In genomic region chr9:77663754-77664153, GRCh38 we compare ENCODE assay signal across 2 cellular contexts.
TF ChIP-seq lines count a peak whose summit lies in the region.

No MANE protein-coding gene starts in this region.

TF ChIP-seq in HEK293, 187 proteins besides CTCF, POLR2A, EP300 and RAD21:
- TF ChIP-seq IKZF3 (tag by site-specific recombination; IDR thresholded peaks at IDR 0.05) (no peak), FEZF1 (tag by site-specific recombination; IDR thresholded peaks at IDR 0.05) (peak; percentile 90), ZEB2 (tag by site-specific recombination; IDR thresholded peaks at IDR 0.05) (peak; percentile 44; the same call in 1 of the 2 replicates), ZNF843 (tag by site-specific recombination; IDR thresholded peaks at IDR 0.05) (peak; percentile 55), ZNF664 (tag by site-specific recombination; IDR thresholded peaks at IDR 0.05) (0 out of 2 replicates have a peak, but pooled peaks have one; percentile 26), ZNF629 (tag by site-specific recombination; IDR thresholded peaks at IDR 0.05) (peak; percentile 42; the same call in 1 of the 2 replicates), BCL11B (tag by site-specific recombination; IDR thresholded peaks at IDR 0.05; ENCODE audit: low read depth) (no peak), ZNF473 (tag by site-specific recombination; IDR thresholded peaks at IDR 0.05) (no peak), ZBTB21 (tag by site-specific recombination; IDR thresholded peaks at IDR 0.05) (no peak), ZNF350 (tag by site-specific recombination; IDR thresholded peaks at IDR 0.05) (no peak), ATF2 (tag by site-specific recombination; IDR thresholded peaks at IDR 0.05; ENCODE audit: low read depth) (peak; percentile 85)

TF ChIP-seq in SK-N-SH, 30 proteins besides CTCF, POLR2A, EP300 and RAD21:
- no peak for TF ChIP-seq RFX5 (IDR thresholded peaks at IDR 0.05; ENCODE audit: low read length)
- no peak for TF ChIP-seq FOXJ3 (CRISPR knock-in tag; IDR thresholded peaks at IDR 0.05)
- TF ChIP-seq SMC3 (IDR thresholded peaks at IDR 0.05; ENCODE audit: low read depth, low read length) = no peak
- no peak for TF ChIP-seq ELF1 (IDR thresholded peaks at IDR 0.05)
- no peak for TF ChIP-seq GATA2 (CRISPR knock-in tag; IDR thresholded peaks at IDR 0.05)
- TF ChIP-seq NFIC (IDR thresholded peaks at IDR 0.05; ENCODE audit: borderline replicate concordance) = peak; percentile 29; the same call in 1 of the 2 replicates
- no peak for TF ChIP-seq RXRA (IDR thresholded peaks at IDR 0.05; ENCODE audit: borderline replicate concordance, low read depth)
- no peak for TF ChIP-seq TCF12 (IDR thresholded peaks at IDR 0.05)
- no peak for TF ChIP-seq NRF1 (IDR thresholded peaks at IDR 0.05; ENCODE audit: low read depth, low read length)
- no peak for TF ChIP-seq SIN3A (IDR thresholded peaks at IDR 0.05; ENCODE audit: borderline replicate concordance, low read depth, low read length)
- no peak for TF ChIP-seq TAF1 (IDR thresholded peaks at IDR 0.05; ENCODE audit: borderline replicate concordance, low read depth, low read length)
- TF ChIP-seq PBX3 (IDR thresholded peaks at IDR 0.05) = peak; percentile 39
- TF ChIP-seq USF2 (IDR thresholded peaks at IDR 0.05; ENCODE audit: borderline replicate concordance, low read depth, low read length) = no peak
